ENCODE assay signal across 8 cellular contexts in genomic region chr3:49165771-49166751, GRCh38. TPM values are rescaled to one million over a fixed set of nuclear protein-coding genes. Genes with fewer than 3 reads are reported as not detected.
DNase-seq lines count a peak whose midpoint lies in the region; ATAC-seq, FAIRE-seq and TF ChIP-seq lines count a peak whose summit lies in the region.

Gene CCDC71, minus strand, starts transcription at chr3:49166331. Its CDS starts 2,123 bp downstream, at chr3:49164208.

- ATAC-seq in foreskin keratinocyte: peak; percentile 55

- peak; percentile 72 for DNase-seq in A673 (ENCODE audit: low spot score)
- DNase-seq in GM18507 (ENCODE audit: extremely low spot score, insufficient read length, low read depth): peak; percentile 90
- peak; percentile 80 for DNase-seq in HTR-8/SVneo (ENCODE audit: insufficient read length, low spot score)
- peak; percentile 30 to 64 for DNase-seq in SHP77 (lab: John Stamatoyannopoulos, UW)
- DNase-seq in activated effector memory CD4-positive, alpha-beta T cell treated with anti-CD3 and anti-CD28 coated beads, Interleukin-2, amount 50 U/mL, for 16 hours: peak; percentile 90
- peak in 1 of 2 donors; percentile 22 for DNase-seq in foreskin keratinocyte
- DNase-seq in stromal cell of bone marrow (ENCODE audit: low read depth): peak; percentile 29

- no peak for TF ChIP-seq CTCF in A673 (conservative IDR thresholded peaks at IDR 0.05; ENCODE audit: low read depth, low read length)
- no peak for TF ChIP-seq CTCF in foreskin keratinocyte (conservative IDR thresholded peaks at IDR 0.05)

- POLR2A ChIA-PET in A673 (lab: Charles Lee; ENCODE audit: low non-redundant PET): interaction anchor here (0.5 kb wide), 1 partner anchor 126 kb away, joined by 3 read pairs; no protein-coding TSS in a partner anchor

- H3K27ac ChIP-seq in A673 (ENCODE audit: low read depth, low read length, poor library complexity, severe bottlenecking): peak within 1 kb of the TSS; percentile 78
- H3K27ac ChIP-seq in foreskin keratinocyte: peak within 1 kb of the TSS; percentile 89

- no peaks in the 10 kb centered on the region for H3K36me3 ChIP-seq in A673 (ENCODE audit: insufficient read depth, low read length, poor library complexity, severe bottlenecking)
- peaks cover 24% of the 10 kb centered on the region for H3K36me3 ChIP-seq in neuron (ENCODE audit: insufficient read depth, low read length)

- H3K4me1 ChIP-seq in A673 (ENCODE audit: insufficient read depth, low read length, poor library complexity, severe bottlenecking) (no peaks in the 10 kb centered on the region), foreskin keratinocyte (peaks cover 4% of the 10 kb centered on the region), neuron (ENCODE audit: insufficient read depth, low read length) (peaks cover 14% of the 10 kb centered on the region)

- BruUV-seq in A673 (replicated peaks; lab: Mats Ljungman, UMichigan): no TSS peak

- no peaks in the 10 kb centered on the region for H3K9me3 ChIP-seq in A673 (ENCODE audit: low read depth, low read length, poor library complexity, severe bottlenecking)
- no peaks in the 10 kb centered on the region for H3K9me3 ChIP-seq in neuron (ENCODE audit: low read length)

- intact Hi-C loops in A673 (cut with micrococcal nuclease; ENCODE audit: unreplicated experiment): no loop called here

- H3K27me3 ChIP-seq in A673 (replicated peaks; ENCODE audit: insufficient read depth, low read depth, low read length, poor library complexity) (no peaks in the 10 kb centered on the region), foreskin keratinocyte (no peaks in the 10 kb centered on the region), neuron (ENCODE audit: insufficient read depth, low read length) (no peaks in the 10 kb centered on the region)

- CTCF ChIA-PET in A673 (lab: Charles Lee): no interaction called here

- H2AFZ ChIP-seq in neuron (ENCODE audit: low read depth, low read length): peak within 1 kb of the TSS; percentile 18

- peak within 1 kb of the TSS; percentile 69 for H3K4me3 ChIP-seq in A673 (ENCODE audit: low read depth, low read length, poor library complexity, severe bottlenecking)
- peak within 1 kb of the TSS; percentile 88 for H3K4me3 ChIP-seq in neuron (ENCODE audit: low read length)

- FAIRE-seq in GM18507 (lab: Jason Lieb, UNC): peak; percentile 93
- FAIRE-seq in HTR-8/SVneo (lab: Jason Lieb, UNC): peak; percentile 93

RNA-seq across cellular contexts. Expression of gene CCDC71, which starts in this region (rescaled TPM):
- total RNA-seq in A673 (2021) (10.4 and 10.6 TPM in 2 replicates), foreskin keratinocyte (24.9 and 26.7 TPM in 2 replicates)
- polyA plus RNA-seq in foreskin keratinocyte: 32.1 and 32.9 TPM in 2 replicates
